Comparison of ENCODE assay signal across 9 cellular contexts in genomic region chr22:36715647-36716046, GRCh38. TPM values are rescaled to one million over a fixed set of nuclear protein-coding genes. Genes with fewer than 3 reads are reported as not detected.
"Had no signal": no experiment of that assay in that cellular context is flagged by ENCODE, and none has a peak within 500 bp of the region (broad histone marks: within the 10 kb centered on the region; RNA-seq: fewer than 3 reads in every experiment).

No MANE protein-coding gene starts in this region.

- ATAC-seq: GM12878 had no signal

- H3K4me3 ChIP-seq: GM12878 had no signal

- DNase-seq: GDM1, GF-D8 had no signal

- FAIRE-seq: G401.6, GM12878, GM12891, GM12892, GM18507, GM19239 had no signal

RNA-seq across cellular contexts. Expression of gene CACNG2, which starts 12.1 kb away (rescaled TPM):
- total RNA-seq: G401, GM12878 had no signal
- polyA plus RNA-seq: GM12878 had no signal
